ENCODE assay signal across 2 cellular contexts in genomic region chr12:18141583-18141982, GRCh38.
TF ChIP-seq lines count a peak whose summit lies in the region.

No MANE protein-coding gene starts in this region.

TF ChIP-seq in H1, 55 proteins besides CTCF, POLR2A, EP300 and RAD21 (continued from another document):
- TF ChIP-seq E2F6 (IDR thresholded peaks at IDR 0.05) = no peak
- TF ChIP-seq EZH2 (IDR thresholded peaks at IDR 0.05; ENCODE audit: low read depth, low read length, severe bottlenecking) = no peak
- no peak for TF ChIP-seq POU5F1 (IDR thresholded peaks at IDR 0.05; ENCODE audit: low read depth, low read length)
- TF ChIP-seq RFX5 (IDR thresholded peaks at IDR 0.05; ENCODE audit: borderline replicate concordance, low read depth, low read length) = no peak
- no peak for TF ChIP-seq CBX5 (IDR thresholded peaks at IDR 0.05; ENCODE audit: low read depth, low read length)
- TF ChIP-seq ASH2L (IDR thresholded peaks at IDR 0.05; ENCODE audit: low read length) = no peak
- TF ChIP-seq BRCA1 (IDR thresholded peaks at IDR 0.05; ENCODE audit: low read depth, low read length) = no peak
- no peak for TF ChIP-seq ZNF274 (IDR thresholded peaks at IDR 0.05; ENCODE audit: borderline replicate concordance, extremely low read depth, low read length)
- no peak for TF ChIP-seq MAX (IDR thresholded peaks at IDR 0.05)
- TF ChIP-seq POLR2AphosphoS5 (IDR thresholded peaks at IDR 0.05; ENCODE audit: low read depth, low read length) = no peak
- no peak for TF ChIP-seq YY1 (IDR thresholded peaks at IDR 0.05; ENCODE audit: low read depth, low read length)

TF ChIP-seq in SK-N-SH treated with all-trans-retinoic acid at 6 μM for 48 hours, 23 proteins besides CTCF, POLR2A, EP300 and RAD21 (continued from another document):
- TF ChIP-seq PATZ1 (CRISPR knock-in tag; IDR thresholded peaks at IDR 0.05; ENCODE audit: borderline replicate concordance) (no peak), SNAI2 (CRISPR knock-in tag; IDR thresholded peaks at IDR 0.05) (no peak), ESRRG (CRISPR knock-in tag; IDR thresholded peaks at IDR 0.05) (no peak), OSR1 (CRISPR knock-in tag; IDR thresholded peaks at IDR 0.05) (no peak)
